ENCODE assay signal across 8 cellular contexts in the genomic region with DNA sequence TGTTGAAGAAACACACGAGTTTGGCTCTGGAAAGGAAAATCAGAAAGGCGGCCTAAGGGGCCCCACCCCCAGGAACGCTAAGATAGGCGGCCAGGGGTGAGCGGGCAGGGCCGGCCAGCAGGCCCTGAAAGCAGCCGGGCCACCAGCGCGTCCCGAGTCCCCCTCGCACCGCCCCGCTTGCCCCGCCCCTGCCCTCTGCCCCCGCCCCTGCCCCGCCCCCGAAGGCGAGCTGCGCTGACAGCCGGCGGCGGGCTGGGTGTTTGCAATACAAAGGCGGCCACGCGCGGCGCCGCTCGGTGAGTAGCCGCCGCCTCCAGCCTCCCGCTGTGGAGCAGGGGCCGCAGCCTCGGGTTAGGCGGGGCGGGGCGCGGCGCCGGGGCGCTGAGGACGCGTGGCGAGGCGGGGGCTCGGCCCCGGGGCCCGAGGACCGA. TPM values are rescaled to one million over a fixed set of nuclear protein-coding genes. Genes with fewer than 3 reads are reported as not detected.
A peak's percentile ranks its signal among the peaks of the same experiment; 100 is the strongest.
DNase-seq lines count a peak whose midpoint lies in the region; ATAC-seq and TF ChIP-seq lines count a peak whose summit lies in the region.

Gene LPIN1, plus strand, starts transcription at position 257 of the 431 bp plus-strand sequence. CDS start 18,910 bp downstream, outside the sequence.

- H4K8ac ChIP-seq in neuronal stem cell (ENCODE audit: low read depth, low read length) = no peak within 1 kb of the TSS

- H3K4me3 ChIP-seq in GM23338 (peak within 1 kb of the TSS; percentile 56), neuronal stem cell (ENCODE audit: low read length in 2 of 2) (peak within 1 kb of the TSS; percentile 77 to 92), subcutaneous abdominal adipose tissue (ENCODE audit: low read depth in 1 of 5, low read length in 5 of 5) (peak within 1 kb of the TSS; percentile 69 to 86 (median 79))

- H3K27me3 ChIP-seq in GM23338 (ENCODE audit: insufficient read depth) (peaks cover 16% of the 10 kb centered on the region), neuronal stem cell (ENCODE audit: control insufficient read depth in 3 of 3, insufficient read depth in 3 of 3, low read depth in 1 of 3, low read length in 3 of 3) (no peaks in the 10 kb centered on the region), subcutaneous abdominal adipose tissue (ENCODE audit: control insufficient read depth in 5 of 5, insufficient read depth in 4 of 5, low read length in 5 of 5) (no peaks in the 10 kb centered on the region)

- peak within 1 kb of the TSS; percentile 47 for H2BK5ac ChIP-seq in neuronal stem cell (ENCODE audit: low read length)

- no peak within 1 kb of the TSS for H3K14ac ChIP-seq in neuronal stem cell (ENCODE audit: low read length)

- H2BK15ac ChIP-seq in neuronal stem cell (ENCODE audit: low read length) = peak within 1 kb of the TSS; percentile 59

- no peaks in the 10 kb centered on the region for H3K36me3 Mint-ChIP-seq in GM23338 (ENCODE audit: low read depth)

- peak within 1 kb of the TSS; percentile 87 for H3K9ac ChIP-seq in neuronal stem cell (ENCODE audit: low read depth, low read length, poor library complexity)
- H3K9ac ChIP-seq in subcutaneous abdominal adipose tissue (ENCODE audit: low read length in 5 of 5) = peak within 1 kb of the TSS; percentile 28 to 91 (median 86)

- no CpG with 5 or more reads among the region's 49 CpGs for WGBS in neuronal stem cell (ENCODE audit: extremely low coverage in 2 of 2, insufficient read length in 2 of 2, insufficient replicate concordance in 1 of 2), 2 donors

- H4K20me1 ChIP-seq in GM23338 (replicated peaks; ENCODE audit: insufficient read depth) = no peaks in the 10 kb centered on the region; the same call in 1 of the 2 replicates

- H3K18ac ChIP-seq in neuronal stem cell (ENCODE audit: low read length) = peak within 1 kb of the TSS; percentile 95

- peak within 1 kb of the TSS; percentile 47 for H2BK12ac ChIP-seq in neuronal stem cell (ENCODE audit: low read length)

- peak within 1 kb of the TSS; percentile 93 for H2BK120ac ChIP-seq in neuronal stem cell (ENCODE audit: low read depth, low read length)

- H3K36me3 ChIP-seq in GM23338 (ENCODE audit: insufficient read depth) (no peaks in the 10 kb centered on the region), neuronal stem cell (replicated peaks in 1 of 2; ENCODE audit: control insufficient read depth in 2 of 2, insufficient read depth in 2 of 2, low read length in 2 of 2) (no peaks in the 10 kb centered on the region), subcutaneous abdominal adipose tissue (ENCODE audit: control insufficient read depth in 5 of 5, insufficient read depth in 5 of 5, low read length in 5 of 5) (no peaks in the 10 kb centered on the region)

- no peak within 1 kb of the TSS for H3K27ac Mint-ChIP-seq in GM23338

- H3K9me2 ChIP-seq in GM23338 (ENCODE audit: insufficient read depth) = no peaks in the 10 kb centered on the region

- H3K4me2 ChIP-seq in GM23338 = peak within 1 kb of the TSS; percentile 84
- H3K4me2 ChIP-seq in neuronal stem cell (ENCODE audit: insufficient read depth, low read length, poor library complexity, severe bottlenecking) = peak within 1 kb of the TSS; percentile 84

- ATAC-seq in GM23338 = peak; percentile 62

- peaks cover 11% of the 10 kb centered on the region; the same call in 1 of the 2 replicates for H3F3A ChIP-seq in GM23338 (replicated peaks; ENCODE audit: low read depth)

- peak within 1 kb of the TSS; percentile 37 for H3K23ac ChIP-seq in neuronal stem cell (ENCODE audit: low read depth, low read length, poor library complexity)

- peaks cover 28% of the 10 kb centered on the region for H3K27me3 Mint-ChIP-seq in GM23338 (ENCODE audit: insufficient read depth, low read depth, poor library complexity)

- peaks cover 13% of the 10 kb centered on the region for H3K79me1 ChIP-seq in neuronal stem cell (ENCODE audit: low read depth, low read length)

- peak within 1 kb of the TSS; percentile 58 for H2AK5ac ChIP-seq in neuronal stem cell (ENCODE audit: low read depth, low read length)

- peaks cover 15% of the 10 kb centered on the region; the same call in 1 of the 2 replicates for H3K79me2 ChIP-seq in GM23338 (replicated peaks; ENCODE audit: insufficient read depth)

- peak within 1 kb of the TSS; percentile 70 for H3K4me3 Mint-ChIP-seq in GM23338

- H4K91ac ChIP-seq in neuronal stem cell (ENCODE audit: low read depth, low read length, poor library complexity) = no peak within 1 kb of the TSS

- no peak within 1 kb of the TSS for H3K27ac ChIP-seq in GM23338 (ENCODE audit: low read depth)
- H3K27ac ChIP-seq in neuronal stem cell (replicated peaks; ENCODE audit: low read length) = peak within 1 kb of the TSS; percentile 56
- peak within 1 kb of the TSS; percentile 93 for H3K27ac ChIP-seq in subcutaneous abdominal adipose tissue (ENCODE audit: low read depth, low read length)

- H3K9me3 ChIP-seq in neuronal stem cell (replicated peaks in 1 of 2; ENCODE audit: control insufficient read depth in 2 of 2, insufficient read depth in 1 of 2, low read depth in 1 of 2, low read length in 2 of 2) = no peaks in the 10 kb centered on the region
- H3K9me3 ChIP-seq in subcutaneous abdominal adipose tissue (ENCODE audit: control insufficient read depth in 5 of 5, low read length in 5 of 5) = no peaks in the 10 kb centered on the region

- DNase-seq in ELR (ENCODE audit: low read depth) = peak; percentile 88
- peak; percentile 91 for DNase-seq in GM23338 (ENCODE audit: low spot score)
- DNase-seq in LoVo (ENCODE audit: low spot score) = peak; percentile 87
- DNase-seq in SK-N-DZ (ENCODE audit: low spot score) = peak; percentile 78
- DNase-seq in activated naive CD4-positive, alpha-beta T cell treated with Interleukin-2 at 50 U/mL for 16 hours = peak; percentile 87
- peak; percentile 52 for DNase-seq in foreskin melanocyte
- peak; percentile 81 for DNase-seq in neuronal stem cell (ENCODE audit: low spot score)

- peaks cover 9% of the 10 kb centered on the region; the same call in 2 of the 3 replicates for H3K9me3 Mint-ChIP-seq in GM23338

- H3K4ac ChIP-seq in neuronal stem cell (ENCODE audit: low read length) = peak within 1 kb of the TSS; percentile 29

- peaks cover 28% of the 10 kb centered on the region for H3K4me1 ChIP-seq in GM23338 (ENCODE audit: insufficient read depth)
- H3K4me1 ChIP-seq in neuronal stem cell (ENCODE audit: control insufficient read depth in 2 of 2, insufficient read depth in 1 of 2, low read depth in 1 of 2, low read length in 2 of 2) = peaks cover 35 to 51% of the 10 kb centered on the region in 2 donors
- H3K4me1 ChIP-seq in subcutaneous abdominal adipose tissue (ENCODE audit: control insufficient read depth in 5 of 5, insufficient read depth in 5 of 5, low read length in 5 of 5) = peaks cover 7 to 71% (median 54%) of the 10 kb centered on the region in 5 donors

- no peak for TF ChIP-seq CTCF in GM23338 (conservative IDR thresholded peaks at IDR 0.05; ENCODE audit: low read depth in 2 of 2)

- H2AFZ ChIP-seq in GM23338 = peak within 1 kb of the TSS; percentile 100
- peak within 1 kb of the TSS; percentile 81 for H2AFZ ChIP-seq in neuronal stem cell (ENCODE audit: low read length)

- H3K4me1 Mint-ChIP-seq in GM23338 = peaks cover 56% of the 10 kb centered on the region

TF ChIP-seq in GM23338, 12 proteins besides CTCF, POLR2A, EP300 and RAD21:
- TF ChIP-seq CREB1 (CRISPR knock-in tag; IDR thresholded peaks at IDR 0.05; ENCODE audit: low read depth) (0 out of 2 replicates have a peak, but pooled peaks have one; percentile 20), POLR2AphosphoS5 (IDR thresholded peaks at IDR 0.05; ENCODE audit: low read depth) (peak; percentile 45; the same call in 1 of the 2 replicates), REST (IDR thresholded peaks at IDR 0.05; ENCODE audit: unreplicated experiment) (no peak)
- TF ChIP-seq, protein P1, sequence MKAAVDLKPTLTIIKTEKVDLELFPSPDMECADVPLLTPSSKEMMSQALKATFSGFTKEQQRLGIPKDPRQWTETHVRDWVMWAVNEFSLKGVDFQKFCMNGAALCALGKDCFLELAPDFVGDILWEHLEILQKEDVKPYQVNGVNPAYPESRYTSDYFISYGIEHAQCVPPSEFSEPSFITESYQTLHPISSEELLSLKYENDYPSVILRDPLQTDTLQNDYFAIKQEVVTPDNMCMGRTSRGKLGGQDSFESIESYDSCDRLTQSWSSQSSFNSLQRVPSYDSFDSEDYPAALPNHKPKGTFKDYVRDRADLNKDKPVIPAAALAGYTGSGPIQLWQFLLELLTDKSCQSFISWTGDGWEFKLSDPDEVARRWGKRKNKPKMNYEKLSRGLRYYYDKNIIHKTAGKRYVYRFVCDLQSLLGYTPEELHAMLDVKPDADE (IDR thresholded peaks at IDR 0.05) = no peak

RNA-seq across cellular contexts. Expression of gene LPIN1, which starts in this region (rescaled TPM):
- total RNA-seq in GM23338 (2014; rRNA removed; shearing (Covaris generic)) = 7.1 and 9.5 TPM in 2 replicates
- 4.4 and 5.4 TPM in 2 replicates for polyA plus RNA-seq in GM23338 (2016; fragmentation: Nextera tagmentation; extraction: Ambion mirVana)
- 22.6 and 31.4 TPM in 2 replicates for polyA plus RNA-seq in SK-N-DZ (2014; cell fraction: cytosol; rRNA removed)
- polyA plus RNA-seq in SK-N-DZ (2014; cell fraction: nucleus; rRNA removed) = 31.0 and 39.8 TPM in 2 replicates
- polyA plus RNA-seq in neuronal stem cell (2013, experiment 1 of 2) = 19.1 TPM
- polyA plus RNA-seq in neuronal stem cell (2013, experiment 2 of 2) = 20.2 TPM
